ENCODE assay signal across 8 cellular contexts in genomic region chr14:77303417-77304156, GRCh38. TPM values are rescaled to one million over a fixed set of nuclear protein-coding genes. Genes with fewer than 3 reads are reported as not detected.
DNase-seq lines count a peak whose midpoint lies in the region; ATAC-seq lines count a peak whose summit lies in the region.

No MANE protein-coding gene starts in this region.

- no peak overlapping the region for H3K23ac ChIP-seq in trophoblast cell (ENCODE audit: low read length)

- no peaks in the 10 kb centered on the region for H3K9me3 ChIP-seq in endocrine pancreas (ENCODE audit: control insufficient read depth, low read length)
- H3K9me3 ChIP-seq in trophoblast cell (ENCODE audit: insufficient read depth, low read depth, low read length), result no peaks in the 10 kb centered on the region

- H2BK5ac ChIP-seq in trophoblast cell (ENCODE audit: low read depth, low read length, poor library complexity), result peak overlapping the region; percentile 96

- peak overlapping the region; percentile 56 for H3K4ac ChIP-seq in trophoblast cell (ENCODE audit: low read depth, low read length)

- no peaks in the 10 kb centered on the region for H3K27me3 ChIP-seq in endocrine pancreas (ENCODE audit: control insufficient read depth, insufficient read depth, low read length)
- no peaks in the 10 kb centered on the region for H3K27me3 ChIP-seq in trophoblast cell (ENCODE audit: insufficient read depth, low read length)

- peak overlapping the region; percentile 80 for H3K14ac ChIP-seq in trophoblast cell (ENCODE audit: low read length)

- peak overlapping the region; percentile 66 for H4K8ac ChIP-seq in trophoblast cell (ENCODE audit: low read depth, low read length)

- H3K4me2 ChIP-seq in trophoblast cell (ENCODE audit: low read length), result peak overlapping the region; percentile 7

- peaks cover 6% of the 10 kb centered on the region for H3K4me1 ChIP-seq in endocrine pancreas (ENCODE audit: control insufficient read depth, insufficient read depth, low read length)
- H3K4me1 ChIP-seq in trophoblast cell (ENCODE audit: control insufficient read depth in 1 of 2, insufficient read depth in 2 of 2, low read length in 2 of 2), result peaks cover 30 to 38% of the 10 kb centered on the region in 2 experiments

- H4K91ac ChIP-seq in trophoblast cell (ENCODE audit: low read depth, low read length), result peak overlapping the region; percentile 91

- peak overlapping the region; percentile 93 for H3K27ac ChIP-seq in trophoblast cell (ENCODE audit: low read depth, low read length)

- no peak overlapping the region for H2AFZ ChIP-seq in trophoblast cell (ENCODE audit: insufficient read depth, low read length, poor library complexity)

- peak overlapping the region; percentile 32 for H3K9ac ChIP-seq in endocrine pancreas (ENCODE audit: control insufficient read depth, insufficient read depth, low read length)
- no peak overlapping the region for H3K9ac ChIP-seq in trophoblast cell (ENCODE audit: low read length)

- H2BK120ac ChIP-seq in trophoblast cell (ENCODE audit: insufficient read depth, low read length, poor library complexity), result peak overlapping the region; percentile 89

- H3K4me3 ChIP-seq in endocrine pancreas (ENCODE audit: control insufficient read depth, insufficient read depth, low read length), result no peak overlapping the region
- no peak overlapping the region for H3K4me3 ChIP-seq in trophoblast cell (ENCODE audit: low read depth, low read length)

- H4K12ac ChIP-seq in trophoblast cell (ENCODE audit: low read depth, low read length), result peak overlapping the region; percentile 17

- peaks cover 36% of the 10 kb centered on the region for H3K79me1 ChIP-seq in trophoblast cell (ENCODE audit: low read length)

- H2BK12ac ChIP-seq in trophoblast cell (ENCODE audit: low read length), result peak overlapping the region; percentile 86

- H2AK5ac ChIP-seq in trophoblast cell (ENCODE audit: low read length), result peak overlapping the region; percentile 60

- no CpG with 5 or more reads among the region's 4 CpGs for WGBS in trophoblast cell (ENCODE audit: extremely low coverage, insufficient coverage, insufficient read length)

- ATAC-seq in HG02571 (IDR thresholded peaks at IDR 0.05; ENCODE audit: unreplicated experiment), result peak; percentile 48
- no peak for ATAC-seq in HG02840 (IDR thresholded peaks at IDR 0.05; ENCODE audit: low FRiP score, unreplicated experiment)

- H3K18ac ChIP-seq in trophoblast cell (ENCODE audit: low read length), result peak overlapping the region; percentile 64

- H3K79me2 ChIP-seq in trophoblast cell (ENCODE audit: control insufficient read depth, insufficient read depth, low read length, poor library complexity), result peaks cover 6% of the 10 kb centered on the region

- DNase-seq in DMS53 treated with DMSO at 0.1 percent for 48 hours (lab: John Stamatoyannopoulos, UW; ENCODE audit: unreplicated experiment) (peak; percentile 91), SHP77 (lab: John Stamatoyannopoulos, UW) (peak; percentile 17 to 46), trophoblast cell (peak; percentile 60 to 79), NCI-H1694 (lab: John Stamatoyannopoulos, UW) (no peak), NCI-H187 (lab: John Stamatoyannopoulos, UW) (no peak)

- H3K36me3 ChIP-seq in endocrine pancreas (ENCODE audit: control insufficient read depth, insufficient read depth, low read length) (no peaks in the 10 kb centered on the region), trophoblast cell (ENCODE audit: control insufficient read depth in 1 of 2, insufficient read depth in 2 of 2, low read length in 2 of 2) (peaks cover 2 to 12% of the 10 kb centered on the region in 2 experiments)

RNA-seq across cellular contexts. Expression of gene POMT2, which starts 17.1 kb away (rescaled TPM):
- 14.1 and 14.9 TPM in 2 replicates for polyA plus RNA-seq in trophoblast cell (2013)

RNA-seq across cellular contexts. Expression of gene GSTZ1, which starts 17.2 kb away (rescaled TPM):
- 12.9 and 13.5 TPM in 2 replicates for polyA plus RNA-seq in trophoblast cell (2013)

RNA-seq across cellular contexts. Expression of gene NGB, which starts 32.6 kb away (rescaled TPM):
- polyA plus RNA-seq in trophoblast cell (2013), result not detected in 2 replicates

Comparison
In these comparisons a context has a peak if more than half of its experiments do, and no peak if none do; other contexts are left out.
1. DNase-seq: peak in DMS53 treated with DMSO at 0.1 percent for 48 hours (single experiment), SHP77 (2 of 2) and trophoblast cell (2 of 2); none in NCI-H1694 (single experiment) and NCI-H187 (0 of 2).